ENCODE assay signal across 10 cellular contexts in genomic region chr17:78716292-78716691, GRCh38.
DNase-seq lines count a peak whose midpoint lies in the region; ATAC-seq and TF ChIP-seq lines count a peak whose summit lies in the region.
"Had no signal": no experiment of that assay in that cellular context is flagged by ENCODE, and none has a peak within 500 bp of the region (broad histone marks: within the 10 kb centered on the region; RNA-seq: fewer than 3 reads in every experiment).

No MANE protein-coding gene starts in this region.

- peak overlapping the region; percentile 34 for H3K4me3 ChIP-seq in A673 (ENCODE audit: low read depth, low read length, poor library complexity, severe bottlenecking)

- intact Hi-C loops in A673 (cut with micrococcal nuclease; ENCODE audit: unreplicated experiment): no loop called here

- POLR2A ChIA-PET in A673 (lab: Charles Lee; ENCODE audit: low non-redundant PET): no interaction called here

- no TSS peak for BruUV-seq in A673 (replicated peaks; lab: Mats Ljungman, UMichigan)

- no peaks in the 10 kb centered on the region for H3K27me3 ChIP-seq in A673 (replicated peaks; ENCODE audit: insufficient read depth, low read depth, low read length, poor library complexity)
- H3K27me3 ChIP-seq: gastroesophageal sphincter had no signal

- TF ChIP-seq CTCF in A673 (conservative IDR thresholded peaks at IDR 0.05; ENCODE audit: low read depth, low read length) (no peak), HFFc6 (IDR thresholded peaks at IDR 0.05) (no peak)

- H3K4me1 Mint-ChIP-seq in HFFc6 (ENCODE audit: low read depth) (peaks cover 38% of the 10 kb centered on the region), naive B cell (peaks cover 66 to 91% (median 76%) of the 10 kb centered on the region in 3 donors)

- H3K27ac ChIP-seq in A673 (ENCODE audit: low read depth, low read length, poor library complexity, severe bottlenecking) (no peak overlapping the region), angular gyrus (ENCODE audit: low read depth, low read length) (peak overlapping the region; percentile 91)
- H3K27ac ChIP-seq: HL-60 had no signal

- H3K4me1 ChIP-seq in A673 (ENCODE audit: insufficient read depth, low read length, poor library complexity, severe bottlenecking): peaks cover 31% of the 10 kb centered on the region

- H3K36me3 ChIP-seq in A673 (ENCODE audit: insufficient read depth, low read length, poor library complexity, severe bottlenecking): no peaks in the 10 kb centered on the region
- H3K36me3 ChIP-seq: gastroesophageal sphincter had no signal

- H3K36me3 Mint-ChIP-seq in HFFc6 (ENCODE audit: low read depth): no peaks in the 10 kb centered on the region
- H3K36me3 Mint-ChIP-seq in naive B cell: peaks cover 0 to 6% of the 10 kb centered on the region in 2 donors

- no peaks in the 10 kb centered on the region for H3K9me3 ChIP-seq in A673 (ENCODE audit: low read depth, low read length, poor library complexity, severe bottlenecking)
- H3K9me3 ChIP-seq: gastroesophageal sphincter had no signal

- CTCF ChIA-PET in A673 (lab: Charles Lee): interaction anchor here (1.6 kb wide), 1 partner anchor 9 kb away, joined by 4 read pairs; no protein-coding TSS in a partner anchor

- H3K4me3 Mint-ChIP-seq in HFFc6: peak overlapping the region; percentile 87
- peak overlapping the region; percentile 1 to 91 (median 64) for H3K4me3 Mint-ChIP-seq in naive B cell

- H3K9me3 Mint-ChIP-seq in HFFc6: no peaks in the 10 kb centered on the region
- H3K9me3 Mint-ChIP-seq in naive B cell: no peaks in the 10 kb centered on the region

- DNase-seq in A673 (ENCODE audit: low spot score): no peak
- no peak for DNase-seq in HFFc6
- no peak for DNase-seq in naive B cell
- DNase-seq in NCI-H510A treated with DMSO at 0.1 percent for 48 hours (lab: John Stamatoyannopoulos, UW): no peak
- DNase-seq in kidney glomerular epithelial cell (lab: John Stamatoyannopoulos, UW): no peak
- no peak for DNase-seq in hypothalamus (lab: John Stamatoyannopoulos, UW)
- DNase-seq in stimulated activated CD4-positive, alpha-beta T cell treated with anti-CD3 and anti-CD28 coated beads, Interleukin-12 subunit alpha, Interleukin-12 subunit beta, amount 100 ng/mL, for 4 hours: no peak

- no peak for ATAC-seq in naive B cell (ENCODE audit: low read depth in 2 of 2)

- H3K27ac Mint-ChIP-seq in HFFc6 (no peak overlapping the region), naive B cell (peak overlapping the region in 4 of 6 donors; percentile 25 to 82 (median 52))

- H3K27me3 Mint-ChIP-seq in HFFc6 (ENCODE audit: insufficient read depth) (peaks cover 4% of the 10 kb centered on the region), naive B cell (no peaks in the 10 kb centered on the region)
